Comparison of ENCODE assay signal across 25 cellular contexts in the genomic region with DNA sequence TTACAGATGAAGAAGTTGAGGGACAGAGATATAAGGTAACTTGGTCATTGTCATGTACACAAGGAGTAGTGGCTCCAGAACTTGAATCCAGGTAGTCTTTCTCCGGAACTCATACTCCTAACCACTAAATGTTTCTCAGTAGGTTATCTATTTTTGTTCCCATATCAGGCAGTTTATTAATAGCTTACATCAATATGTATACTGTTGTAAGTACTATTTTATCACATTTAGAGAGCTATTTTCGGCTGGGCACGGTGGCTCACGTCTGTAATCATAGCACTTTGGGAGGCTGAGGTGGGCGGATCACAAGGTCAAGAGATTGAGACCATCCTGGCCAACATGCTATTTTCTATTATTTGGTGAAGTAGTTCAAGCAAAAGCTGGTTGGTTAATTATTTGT.
"Had no signal": no experiment of that assay in that cellular context is flagged by ENCODE, and none has a peak within 500 bp of the region (broad histone marks: within the 10 kb centered on the region; RNA-seq: fewer than 3 reads in every experiment).

No MANE protein-coding gene starts in this region.

- H3K9me3 ChIP-seq: suprapubic skin, testis, thoracic aorta, thyroid gland, tibial artery, tibial nerve, transverse colon, upper lobe of left lung, upper lobe of right lung, uterus, vagina had no signal

- H3K36me3 ChIP-seq: stomach, suprapubic skin, thoracic aorta, thyroid gland, tibial artery, tibial nerve, transverse colon, upper lobe of left lung, upper lobe of right lung, uterus, vagina had no signal

- H3K4me3 ChIP-seq: stomach, suprapubic skin, testis, thoracic aorta, thyroid gland, tibial artery, tibial nerve, transverse colon, upper lobe of left lung, upper lobe of right lung, uterus, vagina had no signal

- ATAC-seq: stimulated activated effector memory CD8-positive, alpha-beta T cell treated with anti-CD3 and anti-CD28 coated beads, Interleukin-12 subunit alpha, Interleukin-12 subunit beta, amount 100 ng/mL, for 72 hours; stimulated activated memory B cell treated with anti-CD40 and anti-IgM and Interleukin-4, amounts not matched to agents 10 μg/mL and 1 μg/mL and 100 μg/mL, for 72 hours; stimulated activated naive B cell treated with anti-CD40 and anti-IgM and Interleukin-4, amounts not matched to agents 10 μg/mL and 1 μg/mL and 100 μg/mL, for 72 hours; stimulated activated naive CD8-positive, alpha-beta T cell treated with anti-CD3 and anti-CD28 coated beads, Interleukin-15, amount 100 ng/mL, for 72 hours; stimulated activated naive CD8-positive, alpha-beta T cell treated with anti-CD3 and anti-CD28 coated beads, Interleukin-15, Interleukin-2, amounts not matched to agents 100 U/mL and 50 U/mL, for 24 hours; upper lobe of right lung had no signal

- H3K27ac ChIP-seq: stomach, suprapubic skin, testis, thoracic aorta, thyroid gland, tibial artery, tibial nerve, transverse colon, upper lobe of left lung, upper lobe of right lung, uterus, vagina had no signal

- H3K27me3 ChIP-seq: stomach, suprapubic skin, testis, thyroid gland, tibial artery, tibial nerve, transverse colon, upper lobe of left lung, upper lobe of right lung, uterus, vagina had no signal

- H3K4me1 ChIP-seq: stomach, suprapubic skin, testis, thyroid gland, tibial artery, tibial nerve, transverse colon, upper lobe of left lung, upper lobe of right lung, uterus, vagina had no signal

- DNase-seq: stimulated activated CD4-positive, alpha-beta T cell treated with anti-CD3 and anti-CD28 coated beads, Interleukin-2, amount 100 ng/mL, for 48 hours; stimulated activated CD4-positive, alpha-beta T cell treated with anti-CD3 and anti-CD28 coated beads, Interleukin-4, amount 100 ng/mL, for 1 hour; stimulated activated CD4-positive, alpha-beta T cell treated with anti-CD3 and anti-CD28 coated beads, Interleukin-4, amount 100 ng/mL, for 24 hours; stimulated activated CD4-positive, alpha-beta T cell treated with anti-CD3 and anti-CD28 coated beads, Interleukin-4, amount 100 ng/mL, for 4 hours; stimulated activated CD8-positive, alpha-beta memory T cell treated with anti-CD3 and anti-CD28 coated beads, Interleukin-4, amount 100 ng/mL, for 48 hours; stimulated activated naive B cell treated with anti-CD40 and anti-IgM and Interleukin-4, amounts not matched to agents 10 μg/mL and 1 μg/mL and 100 μg/mL, for 72 hours; stimulated activated naive CD4-positive, alpha-beta T cell; stimulated activated naive CD4-positive, alpha-beta T cell treated with Interleukin-2 at 50 U/mL for 16 hours; stimulated activated naive CD8-positive, alpha-beta T cell treated with anti-CD3 and anti-CD28 coated beads, Interleukin-15, amount 100 ng/mL, for 72 hours; stimulated activated naive CD8-positive, alpha-beta T cell treated with anti-CD3 and anti-CD28 coated beads, Interleukin-15, Interleukin-2, amounts not matched to agents 100 U/mL and 50 U/mL, for 24 hours; stomach; substantia nigra; testis; thyroid gland; tibial artery; transverse colon; upper lobe of left lung; upper lobe of right lung; uterus had no signal
